Comparison of ENCODE assay signal across 32 cellular contexts in genomic region chr1:226311376-226311775, GRCh38.
"Had no signal": no experiment of that assay in that cellular context is flagged by ENCODE, and none has a peak within 500 bp of the region (broad histone marks: within the 10 kb centered on the region; RNA-seq: fewer than 3 reads in every experiment).

No MANE protein-coding gene starts in this region.

- ATAC-seq: naive thymus-derived CD4-positive, alpha-beta T cell; natural killer cell; psoas muscle; right cardiac atrium; right lobe of liver; stimulated activated memory B cell treated with anti-CD40 and anti-IgM and Interleukin-4, amounts not matched to agents 10 μg/mL and 1 μg/mL and 100 μg/mL, for 72 hours; stimulated activated naive CD8-positive, alpha-beta T cell treated with anti-CD3 and anti-CD28 coated beads, Interleukin-15, amount 100 ng/mL, for 72 hours; stimulated activated naive CD8-positive, alpha-beta T cell treated with anti-CD3 and anti-CD28 coated beads, Interleukin-15, Interleukin-2, amounts not matched to agents 100 U/mL and 50 U/mL, for 24 hours; upper lobe of right lung had no signal

- H3K4me1 ChIP-seq: parathyroid adenoma, testis, uterus had no signal

- H3K36me3 Mint-ChIP-seq: naive thymus-derived CD4-positive, alpha-beta T cell; natural killer cell; stimulated activated memory B cell treated with anti-CD40 and anti-IgM and Interleukin-4, amounts not matched to agents 10 μg/mL and 1 μg/mL and 100 μg/mL, for 72 hours; type B pancreatic cell had no signal

- H3K4me3 ChIP-seq: ovary, psoas muscle, right lobe of liver, sigmoid colon, smooth muscle cell, spleen, suprapubic skin, testis, tibial artery, transverse colon, upper lobe of right lung, uterus had no signal

- H3K27ac Mint-ChIP-seq: naive thymus-derived CD4-positive, alpha-beta T cell; natural killer cell; nephron progenitor cell; progenitor cell of endocrine pancreas; stimulated activated memory B cell treated with anti-CD40 and anti-IgM and Interleukin-4, amounts not matched to agents 10 μg/mL and 1 μg/mL and 100 μg/mL, for 72 hours; stimulated activated naive CD8-positive, alpha-beta T cell treated with anti-CD3 and anti-CD28 coated beads, Interleukin-15, amount 100 ng/mL, for 72 hours; type B pancreatic cell had no signal

- H3K4me3 Mint-ChIP-seq: nephron progenitor cell; stimulated activated memory B cell treated with anti-CD40 and anti-IgM and Interleukin-4, amounts not matched to agents 10 μg/mL and 1 μg/mL and 100 μg/mL, for 72 hours; stimulated activated naive CD8-positive, alpha-beta T cell treated with anti-CD3 and anti-CD28 coated beads, Interleukin-15, amount 100 ng/mL, for 72 hours had no signal

- H3K36me3 ChIP-seq: neutrophil, ovary, right lobe of liver, sigmoid colon, spleen, suprapubic skin, tibial artery, transverse colon, upper lobe of right lung, uterus had no signal

- H2AFZ ChIP-seq: parathyroid adenoma had no signal

- H3K4me2 ChIP-seq: smooth muscle cell had no signal

- H3K9me3 ChIP-seq: neutrophil, ovary, psoas muscle, right lobe of liver, sigmoid colon, spleen, suprapubic skin, testis, tibial artery, transverse colon, upper lobe of right lung, uterus had no signal

- H3K79me2 ChIP-seq: parathyroid adenoma had no signal

- DNase-seq: naive thymus-derived CD4-positive, alpha-beta T cell; natural killer cell; nephron progenitor cell; nucleus accumbens; ovary; posterior cingulate gyrus; psoas muscle; right cardiac atrium; right lobe of liver; sigmoid colon; spleen; stimulated activated CD4-positive, alpha-beta T cell treated with anti-CD3 and anti-CD28 coated beads, Interleukin-12 subunit alpha, Interleukin-12 subunit beta, amount 100 ng/mL, for 4 hours; stimulated activated CD4-positive, alpha-beta T cell treated with anti-CD3 and anti-CD28 coated beads, Interleukin-1b, Interleukin-23, amount 100 ng/mL, for 48 hours; stimulated activated CD4-positive, alpha-beta T cell treated with anti-CD3 and anti-CD28 coated beads, Interleukin-4, amount 100 ng/mL, for 1 hour; stimulated activated CD4-positive, alpha-beta T cell treated with anti-CD3 and anti-CD28 coated beads, Interleukin-4, amount 100 ng/mL, for 4 hours; stimulated activated CD8-positive, alpha-beta memory T cell treated with anti-CD3 and anti-CD28 coated beads, Interleukin-4, amount 100 ng/mL, for 48 hours; stimulated activated naive CD4-positive, alpha-beta T cell; stimulated activated naive CD8-positive, alpha-beta T cell treated with anti-CD3 and anti-CD28 coated beads, Interleukin-15, amount 100 ng/mL, for 72 hours; stimulated activated naive CD8-positive, alpha-beta T cell treated with anti-CD3 and anti-CD28 coated beads, Interleukin-15, Interleukin-2, amounts not matched to agents 100 U/mL and 50 U/mL, for 24 hours; substantia nigra; testis; tibial artery; upper lobe of right lung; uterus had no signal

- H3K9me3 Mint-ChIP-seq: natural killer cell; stimulated activated memory B cell treated with anti-CD40 and anti-IgM and Interleukin-4, amounts not matched to agents 10 μg/mL and 1 μg/mL and 100 μg/mL, for 72 hours; type B pancreatic cell had no signal

- H3K27ac ChIP-seq: neutrophil, ovary, parathyroid adenoma, psoas muscle, right lobe of liver, sigmoid colon, spleen, suprapubic skin, testis, tibial artery, upper lobe of right lung, uterus had no signal

- H3K9ac ChIP-seq: parathyroid adenoma had no signal

- H3K27me3 ChIP-seq: ovary, right lobe of liver, sigmoid colon, suprapubic skin, testis, tibial artery, transverse colon, upper lobe of right lung, uterus had no signal
